Comparison of ENCODE assay signal across 17 cellular contexts in the genomic region with DNA sequence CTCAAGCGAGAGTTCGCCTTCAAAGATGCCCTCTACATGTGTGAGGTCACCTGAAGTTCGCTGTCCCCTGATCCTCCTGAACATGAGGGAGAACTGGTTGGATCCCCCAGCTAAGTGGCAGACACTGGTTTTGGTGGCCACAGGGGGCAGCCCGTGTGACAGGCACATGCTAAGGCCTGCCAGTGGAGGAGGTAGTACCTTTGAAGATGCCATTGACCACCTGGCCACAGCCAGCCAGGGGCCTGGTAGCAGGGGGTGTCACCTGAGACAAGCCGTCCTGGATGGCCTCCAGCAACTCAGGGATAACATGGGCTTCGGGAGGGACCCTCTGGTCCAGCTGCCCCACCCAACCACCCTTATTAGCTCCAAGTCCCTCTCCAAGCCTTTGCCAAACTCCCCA. TPM values are rescaled to one million over a fixed set of nuclear protein-coding genes. Genes with fewer than 3 reads are reported as not detected.
A peak's percentile ranks its signal among the peaks of the same experiment; 100 is the strongest.
DNase-seq lines count a peak whose midpoint lies in the region; ATAC-seq, FAIRE-seq and TF ChIP-seq lines count a peak whose summit lies in the region.
"Had no signal": no experiment of that assay in that cellular context is flagged by ENCODE, and none has a peak within 500 bp of the region (broad histone marks: within the 10 kb centered on the region; RNA-seq: fewer than 3 reads in every experiment).

No MANE protein-coding gene starts in this region.

- no peaks in the 10 kb centered on the region for H3K9me2 ChIP-seq in PC-3 (replicated peaks; ENCODE audit: low read length)

- H3K9me3 ChIP-seq in GM12878 (replicated peaks; ENCODE audit: control insufficient read depth, insufficient read depth, low read length) = no peaks in the 10 kb centered on the region
- H3K9me3 ChIP-seq in spleen = no peaks in the 10 kb centered on the region
- no peaks in the 10 kb centered on the region for H3K9me3 ChIP-seq in BE2C
- H3K9me3 ChIP-seq in PC-3 (ENCODE audit: low read length) = no peaks in the 10 kb centered on the region

- H3K27me3 ChIP-seq in GM12878 (replicated peaks in 1 of 2; ENCODE audit: control insufficient read depth in 2 of 2, insufficient read depth in 2 of 2, low read length in 1 of 2) (no peaks in the 10 kb centered on the region), spleen (replicated peaks in 1 of 7) (peaks cover 0 to 5% (median 0%) of the 10 kb centered on the region in 7 donors), BE2C (no peaks in the 10 kb centered on the region), PC-3 (ENCODE audit: low read length) (no peaks in the 10 kb centered on the region)

- H3K27ac ChIP-seq in GM12878 (ENCODE audit: control insufficient read depth, insufficient read depth) = peak overlapping the region; percentile 6; the same call in 1 of the 2 replicates
- no peak overlapping the region for H3K27ac ChIP-seq in spleen
- no peak overlapping the region for H3K27ac ChIP-seq in PC-3 (ENCODE audit: low read length)
- H3K27ac ChIP-seq: KMS-11 had no signal

- TF ChIP-seq POLR2A in GM12878 (IDR thresholded peaks at IDR 0.05; ENCODE audit: low read depth, low read length) = no peak
- no peak for TF ChIP-seq POLR2A in spleen (IDR thresholded peaks at IDR 0.05)

- H3K79me2 ChIP-seq in GM12878 (ENCODE audit: control insufficient read depth, insufficient read depth, low read length) (no peaks in the 10 kb centered on the region), PC-3 (ENCODE audit: low read length) (no peaks in the 10 kb centered on the region)

- POLR2A ChIA-PET in GM12878 (lab: Charles Lee) (interaction anchor here (1.8 kb wide), 1 partner anchor 377 kb away, joined by 4 read pairs; a partner anchor contains a TSS), PC-3 (lab: Charles Lee; ENCODE audit: unreplicated experiment) (interaction anchor here (0.7 kb wide), 1 partner anchor 9 kb away, joined by 4 read pairs; no protein-coding TSS in a partner anchor)

- no peak for FAIRE-seq in GM12878 (lab: Jason Lieb, UNC)

- TF ChIP-seq CTCF in GM12864 (IDR thresholded peaks at IDR 0.05; ENCODE audit: low read depth, low read length, missing control alignments) (peak; percentile 18), GM12878 (IDR thresholded peaks at IDR 0.05 in 2 of 3, conservative IDR thresholded peaks at IDR 0.05 in 1 of 3; ENCODE audit: control insufficient read depth in 2 of 3, extremely low read depth in 1 of 3, insufficient read depth in 1 of 3, low read depth in 3 of 3, low read length in 3 of 3) (no peak), spleen (IDR thresholded peaks at IDR 0.05 in 8 of 11, conservative IDR thresholded peaks at IDR 0.05 in 3 of 11) (no peak), BE2C (IDR thresholded peaks at IDR 0.05; ENCODE audit: low read depth, low read length) (no peak), PC-3 (conservative IDR thresholded peaks at IDR 0.05; ENCODE audit: low read depth, low read length) (no peak)

- H2AFZ ChIP-seq in GM12878 (ENCODE audit: control insufficient read depth, low read depth, low read length) (no peak overlapping the region), PC-3 (ENCODE audit: low read length) (no peak overlapping the region)

- H3K36me3 ChIP-seq in GM12878 (ENCODE audit: control insufficient read depth in 2 of 2, insufficient read depth in 2 of 2, low read length in 1 of 2) = no peaks in the 10 kb centered on the region
- H3K36me3 ChIP-seq in spleen = no peaks in the 10 kb centered on the region
- no peaks in the 10 kb centered on the region for H3K36me3 ChIP-seq in BE2C
- H3K36me3 ChIP-seq in PC-3 (ENCODE audit: low read depth, low read length) = no peaks in the 10 kb centered on the region

- CTCF ChIA-PET in GM12878 (lab: Yijun Ruan, JAX) = interaction anchor here (0.6 to 2.5 kb wide), 5 partner anchors 8 to 108 kb away, joined by 3 to 11 read pairs (median 7); no protein-coding TSS in a partner anchor
- CTCF ChIA-PET in PC-3 (lab: Charles Lee) = interaction anchor here (0.6 kb wide), 1 partner anchor 224 kb away, joined by 3 read pairs; no protein-coding TSS in a partner anchor

- peak overlapping the region; percentile 48 for H3K4me2 ChIP-seq in GM12878 (ENCODE audit: control insufficient read depth, insufficient read depth)
- no peak overlapping the region for H3K4me2 ChIP-seq in PC-3 (ENCODE audit: low read length)
- H3K4me2 ChIP-seq: KMS-11 had no signal

- RAD21 ChIA-PET in GM12878 (lab: Charles Lee; ENCODE audit: unreplicated experiment) = interaction anchor here (0.8 kb wide), 1 partner anchor 107 kb away, joined by 6 read pairs; a partner anchor contains a TSS

- SMC1A ChIA-PET in GM12878 (lab: Charles Lee; ENCODE audit: uncharacterized antibody, unreplicated experiment) = interaction anchor here (1.1 to 1.4 kb wide), 2 partner anchors 8 to 107 kb away, joined by 3 to 5 read pairs; a partner anchor contains a TSS

- TF ChIP-seq EP300 in Ishikawa (IDR thresholded peaks at IDR 0.05; ENCODE audit: borderline replicate concordance) = no peak
- TF ChIP-seq EP300 in GM12878 (IDR thresholded peaks at IDR 0.05; ENCODE audit: borderline replicate concordance in 1 of 2, control insufficient read depth in 1 of 2, low read depth in 2 of 2, low read length in 2 of 2) = no peak

- H3K4me1 ChIP-seq in GM12878 (ENCODE audit: control insufficient read depth, insufficient read depth, low read length) (peaks cover 38% of the 10 kb centered on the region), spleen (peaks cover 0 to 41% (median 24%) of the 10 kb centered on the region in 6 donors), BE2C (no peaks in the 10 kb centered on the region), PC-3 (ENCODE audit: insufficient read depth, low read length) (peaks cover 34% of the 10 kb centered on the region)

- in situ Hi-C loops in GM12878 (cut with MboI) = no loop called here

- peaks cover 4% of the 10 kb centered on the region for H3F3A ChIP-seq in PC-3 (ENCODE audit: low read length, unreplicated experiment)

- H3K4me3 ChIP-seq in GM12864 (ENCODE audit: low read depth, low read length) (no peak overlapping the region), GM12878 (no peak overlapping the region), spleen (no peak overlapping the region), BE2C (ENCODE audit: low read depth, low read length) (no peak overlapping the region), PC-3 (ENCODE audit: low read length) (no peak overlapping the region)

- intact Hi-C loops in GM12878 (cut with micrococcal nuclease; ENCODE audit: unreplicated experiment) = no loop called here
- intact Hi-C loops in spleen (cut with DNase I; ENCODE audit: low total_unique reads) = no loop called here
- intact Hi-C loops in PC-3 (cut with micrococcal nuclease) = no loop called here

- BruUV-seq in GM12878 (replicated peaks; lab: Mats Ljungman, UMichigan) (no TSS peak), PC-3 (replicated peaks; lab: Mats Ljungman, UMichigan) (no TSS peak)

- TF ChIP-seq RAD21 in Ishikawa (IDR thresholded peaks at IDR 0.05; ENCODE audit: low read depth) (no peak), GM12878 (IDR thresholded peaks at IDR 0.05; ENCODE audit: insufficient read depth, low read depth, low read length) (no peak)

- H3K9ac ChIP-seq in GM12878 (ENCODE audit: control insufficient read depth, insufficient read depth, low read length) (no peak overlapping the region), PC-3 (ENCODE audit: low read length) (no peak overlapping the region)
- H3K9ac ChIP-seq: KMS-11 had no signal

- H4K20me1 ChIP-seq in GM12878 (ENCODE audit: control insufficient read depth, insufficient read depth) (no peaks in the 10 kb centered on the region), PC-3 (ENCODE audit: low read length) (no peaks in the 10 kb centered on the region)

- 0 out of 3 replicates have a peak, but pooled peaks have one; percentile 21 for ATAC-seq in GM12878
- ATAC-seq in GM21423 (IDR thresholded peaks at IDR 0.05; ENCODE audit: unreplicated experiment) = no peak
- no peak for ATAC-seq in PC-3

- DNase-seq in GM12864 (ENCODE audit: low read depth) (no peak), GM12878 (ENCODE audit: low read depth, low spot score) (no peak), spleen (peak; percentile 70), BE2C (no peak), PC-3 (no peak)
- DNase-seq: ACHN, DND-41, GDM1, HCEC 1CT, NCI-H1092 treated with DMSO at 0.1 percent for 48 hours, NCI-H1694 treated with DMSO at 0.1 percent for 48 hours had no signal

- WGBS in GM12878 (ENCODE audit: insufficient coverage, insufficient replicate concordance, low lambda C conversion rate, missing lambda C conversion rate) = 72% methylated on average over 6 of the region's 6 CpGs
- WGBS in spleen, 5 donors = 80 to 96% (median 94%) methylated on average over 6 of the region's 6 CpGs

RNA-seq across cellular contexts. Expression of a gene that starts 7.3 kb away (rescaled TPM):
- total RNA-seq in GM12878 (2013; cell fraction: nucleolus; rRNA removed) = not detected in 2 replicates
- total RNA-seq in GM12878 (2014; rRNA removed) (not detected in 2 replicates), GM12878 (2014; rRNA removed; fragmentation: Illumina TruSeq; extraction: Trizol) (not detected in 2 replicates), GM12878 (2021) (not detected in 2 replicates), spleen (10 to 100 TPM in 1 of 7 donors, 1 to 10 TPM in 2, under 1 TPM in 3, not detected in 1; 0.54 to 16.1 (median 0.90) TPM), PC-3 (2014; rRNA removed) (27.9 and 30.1 TPM in 2 replicates)
- not detected for polyA plus RNA-seq in GM12878 (2011; ENCODE audit: low read depth)
- polyA plus RNA-seq in GM12878 (2011; rRNA removed) (not detected in 2 replicates), GM12878 (2014; fragmentation: Illumina TruSeq; extraction: Trizol) (not detected in 2 replicates), GM12878 (2014; fragmentation: Nextera tagmentation; extraction: Ambion mirVana) (not detected), GM12878 (2014; rRNA removed) (0.20 TPM in 1 of 2 replicates, not detected in the other), GM12878 (2016; fragmentation: Nextera tagmentation; extraction: Ambion mirVana) (not detected), spleen (1 to 10 TPM in 1 of 3 donors, under 1 TPM in 2; 0.36 to 1.2 (median 0.52) TPM)
- not detected in 2 replicates for polyA plus RNA-seq in GM12878 (2011; cell fraction: cytosol; rRNA removed)
- not detected in 2 replicates for polyA plus RNA-seq in GM12878 (2011; cell fraction: nucleus; rRNA removed)
- polyA plus RNA-seq in GM12878 (2012) = 0.28 TPM in 2 replicates
- polyA minus RNA-seq in GM12878 (2011; rRNA and poly(A)+ RNA removed) = not detected in 2 replicates
- polyA minus RNA-seq in GM12878 (2011; cell fraction: cytosol; rRNA and poly(A)+ RNA removed) = not detected in 2 replicates
- not detected in 2 replicates for polyA minus RNA-seq in GM12878 (2011; cell fraction: nucleus; rRNA and poly(A)+ RNA removed)
- 0.76 TPM for polyA plus RNA-seq in BE2C (2012; ENCODE audit: insufficient read depth, insufficient read length, low read depth)
- total RNA-seq: CD8-positive, alpha-beta memory T cell; RPMI7951 had no signal

RNA-seq across cellular contexts. Expression of a gene that starts 39.0 kb away (rescaled TPM):
- not detected in 2 replicates for total RNA-seq in GM12878 (2013; cell fraction: nucleolus; rRNA removed)
- total RNA-seq in GM12878 (2014; rRNA removed) (not detected in 2 replicates), GM12878 (2014; rRNA removed; fragmentation: Illumina TruSeq; extraction: Trizol) (not detected in 2 replicates), GM12878 (2021) (not detected in 2 replicates), spleen (not detected), PC-3 (2014; rRNA removed) (0.17 TPM in 1 of 2 replicates, not detected in the other)
- not detected for polyA plus RNA-seq in GM12878 (2011; ENCODE audit: low read depth)
- polyA plus RNA-seq in GM12878 (2011; rRNA removed) (not detected in 2 replicates), GM12878 (2014; fragmentation: Illumina TruSeq; extraction: Trizol) (not detected in 2 replicates), GM12878 (2014; fragmentation: Nextera tagmentation; extraction: Ambion mirVana) (not detected), GM12878 (2014; rRNA removed) (not detected in 2 replicates), GM12878 (2016; fragmentation: Nextera tagmentation; extraction: Ambion mirVana) (not detected), spleen (under 1 TPM in 1 of 3 donors, not detected in 2; 0.03 TPM)
- 0.03 TPM in 1 of 2 replicates, not detected in the other for polyA plus RNA-seq in GM12878 (2011; cell fraction: cytosol; rRNA removed)
- polyA plus RNA-seq in GM12878 (2011; cell fraction: nucleus; rRNA removed) = 0.06 TPM in 1 of 2 replicates, not detected in the other
- polyA plus RNA-seq in GM12878 (2012) = not detected in 2 replicates
- not detected in 2 replicates for polyA minus RNA-seq in GM12878 (2011; rRNA and poly(A)+ RNA removed)
- not detected in 2 replicates for polyA minus RNA-seq in GM12878 (2011; cell fraction: cytosol; rRNA and poly(A)+ RNA removed)
- polyA minus RNA-seq in GM12878 (2011; cell fraction: nucleus; rRNA and poly(A)+ RNA removed) = 0.12 TPM in 1 of 2 replicates, not detected in the other
- 0.37 TPM for polyA plus RNA-seq in BE2C (2012; ENCODE audit: insufficient read depth, insufficient read length, low read depth)
- total RNA-seq: CD8-positive, alpha-beta memory T cell; RPMI7951 had no signal
- polyA plus RNA-seq: BJ; CD8-positive, alpha-beta memory T cell had no signal
